Comparison of ENCODE assay signal across 12 cellular contexts in the genomic region with DNA sequence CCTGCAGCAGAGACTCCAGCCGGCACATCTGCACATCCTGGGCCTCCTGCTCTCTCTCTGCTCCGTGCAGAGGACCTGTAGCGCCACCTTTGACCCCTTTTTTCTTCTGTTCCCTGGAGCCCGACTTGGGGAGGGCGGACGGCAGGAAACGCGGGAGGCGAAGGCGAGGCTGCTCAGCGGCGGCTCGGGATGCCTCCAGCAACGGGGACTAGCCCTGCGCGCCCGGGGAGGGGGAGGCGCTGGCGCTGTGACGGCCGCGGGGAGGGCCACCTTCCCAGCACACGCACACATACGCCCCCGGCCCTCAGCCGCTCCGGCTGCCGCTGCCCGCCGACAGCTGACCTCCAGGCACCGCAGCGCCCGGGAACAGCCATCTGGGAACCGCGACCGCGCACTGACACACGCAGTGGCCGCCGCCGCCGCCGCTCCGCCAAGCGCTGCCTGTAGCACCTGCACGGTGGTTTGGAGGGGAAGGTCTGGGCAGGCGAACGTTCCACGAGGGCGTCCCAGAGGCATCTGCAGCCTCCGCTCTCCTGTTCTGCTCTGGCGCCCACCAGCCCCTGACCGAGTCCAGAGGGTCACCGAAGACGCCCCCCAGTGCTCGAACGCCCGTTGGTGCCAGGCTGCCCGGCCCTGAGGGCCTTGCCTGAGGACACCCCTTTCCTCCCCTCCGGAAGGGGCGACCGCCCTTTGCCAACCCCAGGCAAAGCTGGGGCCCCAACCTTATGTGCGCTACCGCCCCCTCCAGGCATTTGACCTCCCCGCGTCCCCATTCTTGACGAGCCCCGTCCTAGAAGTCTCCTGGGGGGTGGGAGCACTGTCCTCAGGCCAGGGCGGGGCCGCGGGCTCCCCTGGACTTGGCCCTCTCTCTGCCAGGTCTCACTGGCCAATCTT. TPM values are rescaled to one million over a fixed set of nuclear protein-coding genes. Genes with fewer than 3 reads are reported as not detected.
DNase-seq lines count a peak whose midpoint lies in the region; ATAC-seq and TF ChIP-seq lines count a peak whose summit lies in the region.
"Had no signal": no experiment of that assay in that cellular context is flagged by ENCODE, and none has a peak within 500 bp of the region (broad histone marks: within the 10 kb centered on the region; RNA-seq: fewer than 3 reads in every experiment).

No MANE protein-coding gene starts in this region.

- peaks cover 52% of the 10 kb centered on the region for H3K27me3 Mint-ChIP-seq in stimulated activated naive CD8-positive, alpha-beta T cell treated with anti-CD3 and anti-CD28 coated beads, Interleukin-15, amount 100 ng/mL, for 72 hours
- H3K27me3 Mint-ChIP-seq in activated CD4-positive, alpha-beta memory T cell treated with anti-CD3 and anti-CD28 coated beads, Interleukin-2, amount 10 ng/mL, durations not matched to agents 7 days and 5 days: peaks cover 30% of the 10 kb centered on the region
- H3K27me3 Mint-ChIP-seq in chondrocyte (ENCODE audit: low read depth): peaks cover 41% of the 10 kb centered on the region

- H3K27ac ChIP-seq in iPS-20b (ENCODE audit: low read length): no peak overlapping the region
- H3K27ac ChIP-seq: skin epidermis had no signal

- no peaks in the 10 kb centered on the region for H3K36me3 Mint-ChIP-seq in activated CD4-positive, alpha-beta memory T cell treated with anti-CD3 and anti-CD28 coated beads, Interleukin-2, amount 10 ng/mL, durations not matched to agents 7 days and 5 days (ENCODE audit: low read depth)
- H3K36me3 Mint-ChIP-seq in chondrocyte (ENCODE audit: low read depth): no peaks in the 10 kb centered on the region

- CTCF ChIA-PET in activated CD4-positive, alpha-beta memory T cell treated with anti-CD3 and anti-CD28 coated beads, Interleukin-2, amount 10 ng/mL, durations not matched to agents 7 days and 5 days (lab: Charles Lee): interaction anchor here (0.5 kb wide), 1 partner anchor 183 kb away, joined by 3 read pairs; no protein-coding TSS in a partner anchor

- no peaks in the 10 kb centered on the region for H3K4me1 Mint-ChIP-seq in stimulated activated naive CD8-positive, alpha-beta T cell treated with anti-CD3 and anti-CD28 coated beads, Interleukin-15, amount 100 ng/mL, for 72 hours
- H3K4me1 Mint-ChIP-seq in activated CD4-positive, alpha-beta memory T cell treated with anti-CD3 and anti-CD28 coated beads, Interleukin-2, amount 10 ng/mL, durations not matched to agents 7 days and 5 days: peaks cover 5% of the 10 kb centered on the region
- no peaks in the 10 kb centered on the region for H3K4me1 Mint-ChIP-seq in chondrocyte (ENCODE audit: low read depth)

- H3K4me1 ChIP-seq in iPS-20b (ENCODE audit: insufficient read depth, low read length): peaks cover 6% of the 10 kb centered on the region; the same call in 1 of the 2 replicates

- H3K4me3 ChIP-seq in iPS-20b (ENCODE audit: low read length): peak overlapping the region; percentile 64; the same call in 1 of the 2 replicates

- H3K9me3 Mint-ChIP-seq in stimulated activated naive CD8-positive, alpha-beta T cell treated with anti-CD3 and anti-CD28 coated beads, Interleukin-15, amount 100 ng/mL, for 72 hours: no peaks in the 10 kb centered on the region
- H3K9me3 Mint-ChIP-seq in activated CD4-positive, alpha-beta memory T cell treated with anti-CD3 and anti-CD28 coated beads, Interleukin-2, amount 10 ng/mL, durations not matched to agents 7 days and 5 days: no peaks in the 10 kb centered on the region
- H3K9me3 Mint-ChIP-seq in chondrocyte (ENCODE audit: low read depth): no peaks in the 10 kb centered on the region

- H3K27ac Mint-ChIP-seq in stimulated activated naive CD8-positive, alpha-beta T cell treated with anti-CD3 and anti-CD28 coated beads, Interleukin-15, amount 100 ng/mL, for 72 hours: no peak overlapping the region
- no peak overlapping the region for H3K27ac Mint-ChIP-seq in activated CD4-positive, alpha-beta memory T cell treated with anti-CD3 and anti-CD28 coated beads, Interleukin-2, amount 10 ng/mL, durations not matched to agents 7 days and 5 days
- H3K27ac Mint-ChIP-seq in chondrocyte (ENCODE audit: unreplicated experiment): no peak overlapping the region
- H3K27ac Mint-ChIP-seq: naive B cell had no signal

- peak; percentile 20 for ATAC-seq in stimulated activated naive CD8-positive, alpha-beta T cell treated with anti-CD3 and anti-CD28 coated beads, Interleukin-15, Interleukin-2, amounts not matched to agents 100 U/mL and 50 U/mL, for 24 hours
- ATAC-seq in stimulated activated naive CD8-positive, alpha-beta T cell treated with anti-CD3 and anti-CD28 coated beads, Interleukin-15, amount 100 ng/mL, for 72 hours: no peak
- ATAC-seq in GM21367 (IDR thresholded peaks at IDR 0.05; ENCODE audit: unreplicated experiment): no peak
- no peak for ATAC-seq in HG02610 (IDR thresholded peaks at IDR 0.05; ENCODE audit: unreplicated experiment)

- peak; percentile 18 for DNase-seq in stimulated activated naive CD8-positive, alpha-beta T cell treated with anti-CD3 and anti-CD28 coated beads, Interleukin-15, Interleukin-2, amounts not matched to agents 100 U/mL and 50 U/mL, for 24 hours
- no peak for DNase-seq in stimulated activated naive CD8-positive, alpha-beta T cell treated with anti-CD3 and anti-CD28 coated beads, Interleukin-15, amount 100 ng/mL, for 72 hours
- peak; percentile 34 for DNase-seq in activated CD4-positive, alpha-beta memory T cell treated with anti-CD3 and anti-CD28 coated beads, Interleukin-2, amount 10 ng/mL, durations not matched to agents 7 days and 5 days
- no peak for DNase-seq in chondrocyte (ENCODE audit: low spot score)
- DNase-seq: amniotic stem cell, naive B cell, NCI-H526 treated with DMSO at 0.1 percent for 48 hours had no signal

- H3K36me3 ChIP-seq in iPS-20b (ENCODE audit: insufficient read depth, low read depth, low read length): no peaks in the 10 kb centered on the region

- no peaks in the 10 kb centered on the region for H3K9me3 ChIP-seq in iPS-20b (ENCODE audit: insufficient read depth, low read depth, low read length)

- H3K9ac ChIP-seq in iPS-20b (ENCODE audit: low read depth, low read length): no peak overlapping the region

- peak overlapping the region in 1 of 2 donors; percentile 59 for H3K4me3 Mint-ChIP-seq in stimulated activated naive CD8-positive, alpha-beta T cell treated with anti-CD3 and anti-CD28 coated beads, Interleukin-15, amount 100 ng/mL, for 72 hours
- peak overlapping the region; percentile 26 for H3K4me3 Mint-ChIP-seq in activated CD4-positive, alpha-beta memory T cell treated with anti-CD3 and anti-CD28 coated beads, Interleukin-2, amount 10 ng/mL, durations not matched to agents 7 days and 5 days
- H3K4me3 Mint-ChIP-seq in chondrocyte (ENCODE audit: unreplicated experiment): no peak overlapping the region

- POLR2A ChIA-PET in activated CD4-positive, alpha-beta memory T cell treated with anti-CD3 and anti-CD28 coated beads, Interleukin-2, amount 10 ng/mL, durations not matched to agents 7 days and 5 days (lab: Charles Lee): no interaction called here

- no peak for TF ChIP-seq CTCF in chondrocyte (IDR thresholded peaks at IDR 0.05)

- H3K27me3 ChIP-seq in iPS-20b (ENCODE audit: insufficient read depth, low read length): peaks cover 67% of the 10 kb centered on the region

RNA-seq across cellular contexts. Expression of a gene that starts 16.9 kb away (rescaled TPM):
- not detected for total RNA-seq in activated CD4-positive, alpha-beta memory T cell treated with anti-CD3 and anti-CD28 coated beads, Interleukin-2, amount 10 ng/mL, durations not matched to agents 7 days and 5 days
- not detected in 3 replicates for total RNA-seq in chondrocyte
- total RNA-seq: endothelial cell of umbilical vein had no signal

RNA-seq across cellular contexts. Expression of a gene that starts 28.9 kb away (rescaled TPM):
- 1 to 10 TPM; 2.0 to 2.8 TPM for total RNA-seq in activated CD4-positive, alpha-beta memory T cell treated with anti-CD3 and anti-CD28 coated beads, Interleukin-2, amount 10 ng/mL, durations not matched to agents 7 days and 5 days
- total RNA-seq in chondrocyte: 0.22 TPM in 1 of 3 replicates, not detected in the others
- total RNA-seq: endothelial cell of umbilical vein had no signal

Comparison
In these comparisons a context has a peak if more than half of its experiments do, and no peak if none do; other contexts are left out.
1. DNase-seq: peak in stimulated activated naive CD8-positive, alpha-beta T cell treated with anti-CD3 and anti-CD28 coated beads, Interleukin-15, Interleukin-2, amounts not matched to agents 100 U/mL and 50 U/mL, for 24 hours (single experiment) and activated CD4-positive, alpha-beta memory T cell treated with anti-CD3 and anti-CD28 coated beads, Interleukin-2, amount 10 ng/mL, durations not matched to agents 7 days and 5 days (single experiment); none in stimulated activated naive CD8-positive, alpha-beta T cell treated with anti-CD3 and anti-CD28 coated beads, Interleukin-15, amount 100 ng/mL, for 72 hours (0 of 2) and chondrocyte (single experiment).